In genomic region chr9:33446507-33447403, GRCh38 we compare ENCODE assay signal across 8 cellular contexts.
A peak's percentile ranks its signal among the peaks of the same experiment; 100 is the strongest.
DNase-seq lines count a peak whose midpoint lies in the region; ATAC-seq and TF ChIP-seq lines count a peak whose summit lies in the region.

No MANE protein-coding gene starts in this region.

- DNase-seq in GM19240 (ENCODE audit: insufficient read length, low spot score) = peak; percentile 67
- DNase-seq in RWPE1 (ENCODE audit: low spot score) = peak; percentile 78
- peak; percentile 60 for DNase-seq in activated naive CD8-positive, alpha-beta T cell treated with anti-CD3 and anti-CD28 coated beads, Interleukin-2, amount 50 U/mL, for 24 hours
- peak; percentile 45 to 58 (median 53) for DNase-seq in stimulated activated CD4-positive, alpha-beta T cell treated with anti-CD3 and anti-CD28 coated beads, Interleukin-12 subunit alpha, Interleukin-12 subunit beta, amount 100 ng/mL, for 48 hours (ENCODE audit: low read depth in 2 of 3, low spot score in 1 of 3)
- DNase-seq in NCI-H1048 (lab: John Stamatoyannopoulos, UW) = no peak

- H3K27me3 Mint-ChIP-seq in activated naive CD8-positive, alpha-beta T cell treated with anti-CD3 and anti-CD28 coated beads, Interleukin-2, amount 50 U/mL, for 24 hours = no peaks in the 10 kb centered on the region

- peak overlapping the region; percentile 65; the same call in 1 of the 2 replicates for H3K9ac ChIP-seq in BLaER1
- H3K9ac ChIP-seq in iPS-20b (ENCODE audit: low read depth, low read length) = no peak overlapping the region

- peak overlapping the region; percentile 75 for H3K4me3 Mint-ChIP-seq in activated naive CD8-positive, alpha-beta T cell treated with anti-CD3 and anti-CD28 coated beads, Interleukin-2, amount 50 U/mL, for 24 hours

- peak overlapping the region; percentile 2; the same call in 1 of the 2 replicates for H3K27ac ChIP-seq in BLaER1
- H3K27ac ChIP-seq in RWPE1 = peak overlapping the region; percentile 76
- no peak overlapping the region for H3K27ac ChIP-seq in iPS-20b (ENCODE audit: low read length)

- CTCF ChIA-PET in RWPE1 (lab: Yijun Ruan, JAX) = interaction anchor here (1.0 to 4.0 kb wide), 4 partner anchors 10 to 44 kb away, joined by 3 to 10 read pairs (median 6); partner anchors contain the start of gene AQP7

- H3K4me1 ChIP-seq in BLaER1 (peaks cover 33% of the 10 kb centered on the region), iPS-20b (ENCODE audit: insufficient read depth, low read length) (peaks cover 11% of the 10 kb centered on the region)

- peak overlapping the region; percentile 64 for H3K4me3 ChIP-seq in BLaER1
- H3K4me3 ChIP-seq in iPS-20b (ENCODE audit: low read length) = peak overlapping the region; percentile 70

- no peaks in the 10 kb centered on the region for H3K36me3 Mint-ChIP-seq in activated naive CD8-positive, alpha-beta T cell treated with anti-CD3 and anti-CD28 coated beads, Interleukin-2, amount 50 U/mL, for 24 hours (ENCODE audit: low read depth)

- H3K36me3 ChIP-seq in BLaER1 = no peaks in the 10 kb centered on the region
- no peaks in the 10 kb centered on the region for H3K36me3 ChIP-seq in iPS-20b (ENCODE audit: insufficient read depth, low read depth, low read length)

- H3K9me3 ChIP-seq in BLaER1 = no peaks in the 10 kb centered on the region
- no peaks in the 10 kb centered on the region for H3K9me3 ChIP-seq in iPS-20b (ENCODE audit: insufficient read depth, low read depth, low read length)

- POLR2A ChIA-PET in RWPE1 (lab: Yijun Ruan, JAX; ENCODE audit: low non-redundant PET) = no interaction called here

- no peak for TF ChIP-seq CTCF in RWPE1 (conservative IDR thresholded peaks at IDR 0.05; ENCODE audit: low read depth)

- H3K4me2 ChIP-seq in BLaER1 = peak overlapping the region; percentile 95

- H4K20me1 ChIP-seq in BLaER1 = no peaks in the 10 kb centered on the region

- H3K27ac Mint-ChIP-seq in activated naive CD8-positive, alpha-beta T cell treated with anti-CD3 and anti-CD28 coated beads, Interleukin-2, amount 50 U/mL, for 24 hours = peak overlapping the region; percentile 94

- peaks cover 39% of the 10 kb centered on the region for H3K4me1 Mint-ChIP-seq in activated naive CD8-positive, alpha-beta T cell treated with anti-CD3 and anti-CD28 coated beads, Interleukin-2, amount 50 U/mL, for 24 hours

- peak; percentile 78 for ATAC-seq in HG03280 (IDR thresholded peaks at IDR 0.05; ENCODE audit: unreplicated experiment)
- ATAC-seq in activated naive CD8-positive, alpha-beta T cell treated with anti-CD3 and anti-CD28 coated beads, Interleukin-2, amount 50 U/mL, for 24 hours = peak; percentile 86

- H3K27me3 ChIP-seq in BLaER1 (no peaks in the 10 kb centered on the region), iPS-20b (ENCODE audit: insufficient read depth, low read length) (peaks cover 35% of the 10 kb centered on the region)

- no peaks in the 10 kb centered on the region for H3K9me3 Mint-ChIP-seq in activated naive CD8-positive, alpha-beta T cell treated with anti-CD3 and anti-CD28 coated beads, Interleukin-2, amount 50 U/mL, for 24 hours
